ENCODE assay signal across 15 cellular contexts in genomic region chr1:190067592-190067991, GRCh38.
DNase-seq lines count a peak whose midpoint lies in the region; ATAC-seq, FAIRE-seq and TF ChIP-seq lines count a peak whose summit lies in the region.
"Had no signal": no experiment of that assay in that cellular context is flagged by ENCODE, and none has a peak within 500 bp of the region (broad histone marks: within the 10 kb centered on the region; RNA-seq: fewer than 3 reads in every experiment).

No MANE protein-coding gene starts in this region.

- H3K27ac ChIP-seq in A549: no peak overlapping the region
- H3K27ac ChIP-seq: adrenal gland had no signal

- WGBS in A549 (ENCODE audit: missing lambda C conversion rate): 4% methylated on average over 3 of the region's 3 CpGs

- peak in 1 of 2 experiments; percentile 33 for DNase-seq in A549 (ENCODE audit: low read depth in 1 of 2, low spot score in 1 of 2)
- DNase-seq in NCI-H526 treated with DMSO at 0.1 percent for 48 hours (lab: John Stamatoyannopoulos, UW): peak; percentile 75
- peak; percentile 84 for DNase-seq in epithelial cell of esophagus (ENCODE audit: low read depth)
- no peak for DNase-seq in naive thymus-derived CD8-positive, alpha-beta T cell
- no peak for DNase-seq in AG20443 (ENCODE audit: low spot score)
- no peak for DNase-seq in effector CD4-positive, alpha-beta T cell
- DNase-seq: adrenal gland; effector memory CD8-positive, alpha-beta T cell; NCI-H1092 treated with DMSO at 0.1 percent for 48 hours; NCI-H345; RPMI8226; stimulated activated naive CD8-positive, alpha-beta T cell treated with anti-CD3 and anti-CD28 coated beads, Interleukin-15, Interleukin-2, amounts not matched to agents 100 U/mL and 50 U/mL, for 24 hours had no signal

- H3K4me3 ChIP-seq in A549 (no peak overlapping the region), epithelial cell of esophagus (ENCODE audit: low read length) (no peak overlapping the region)
- H3K4me3 ChIP-seq: adrenal gland had no signal

- POLR2A ChIA-PET in A549 (lab: Yijun Ruan, JAX): interaction anchor here (0.6 kb wide), 1 partner anchor 47 kb away, joined by 4 read pairs; no protein-coding TSS in a partner anchor
- POLR2A ChIA-PET in naive thymus-derived CD8-positive, alpha-beta T cell (lab: Charles Lee): no interaction called here

- H3K4me2 ChIP-seq in A549: peak overlapping the region; percentile 34; the same call in 2 of the 3 replicates

- H3K4me1 Mint-ChIP-seq in naive thymus-derived CD8-positive, alpha-beta T cell: no peaks in the 10 kb centered on the region
- H3K4me1 Mint-ChIP-seq: B cell had no signal

- no peak for TF ChIP-seq CTCF in A549 (IDR thresholded peaks at IDR 0.05)
- no peak for TF ChIP-seq CTCF in epithelial cell of esophagus (IDR thresholded peaks at IDR 0.05; ENCODE audit: insufficient read depth, low read depth, low read length, missing control alignments)

- TF ChIP-seq RAD21 in A549 (conservative IDR thresholded peaks at IDR 0.05 in 1 of 2, IDR thresholded peaks at IDR 0.05 in 1 of 2): no peak

- no peak for TF ChIP-seq EP300 in A549 (IDR thresholded peaks at IDR 0.05)

- H3K27me3 Mint-ChIP-seq in naive thymus-derived CD8-positive, alpha-beta T cell: no peaks in the 10 kb centered on the region
- H3K27me3 Mint-ChIP-seq: B cell; effector memory CD8-positive, alpha-beta T cell had no signal

- no peak overlapping the region for H3K4me3 Mint-ChIP-seq in naive thymus-derived CD8-positive, alpha-beta T cell
- H3K4me3 Mint-ChIP-seq: B cell; effector memory CD8-positive, alpha-beta T cell had no signal

- FAIRE-seq in A549 (lab: Jason Lieb, UNC): no peak

- no peak for TF ChIP-seq POLR2A in A549 (IDR thresholded peaks at IDR 0.05; ENCODE audit: low read length)

- CTCF ChIA-PET in A549 (lab: Yijun Ruan, JAX): no interaction called here

- ATAC-seq in A549 (peak; percentile 64 to 67; a peak in 5 of 6 replicates), GM19463 (IDR thresholded peaks at IDR 0.05; ENCODE audit: unreplicated experiment) (peak; percentile 80)
- no peak for ATAC-seq in activated CD4-positive, CD25-positive, alpha-beta regulatory T cell treated with anti-CD3 and anti-CD28 coated beads, Interleukin-2, amount 50 U/mL, for 24 hours
- no peak for ATAC-seq in naive thymus-derived CD8-positive, alpha-beta T cell
- ATAC-seq: effector memory CD8-positive, alpha-beta T cell; stimulated activated naive CD8-positive, alpha-beta T cell treated with anti-CD3 and anti-CD28 coated beads, Interleukin-15, Interleukin-2, amounts not matched to agents 100 U/mL and 50 U/mL, for 24 hours had no signal

- H3K36me3 Mint-ChIP-seq in naive thymus-derived CD8-positive, alpha-beta T cell: no peaks in the 10 kb centered on the region

- H3K27ac Mint-ChIP-seq in naive thymus-derived CD8-positive, alpha-beta T cell: no peak overlapping the region
- H3K27ac Mint-ChIP-seq: B cell; effector memory CD8-positive, alpha-beta T cell had no signal

- H3K9me3 Mint-ChIP-seq in naive thymus-derived CD8-positive, alpha-beta T cell: peaks cover 5 to 25% (median 11%) of the 10 kb centered on the region in 9 donors

- H3K9me3 ChIP-seq in A549: no peaks in the 10 kb centered on the region
- H3K9me3 ChIP-seq: adrenal gland had no signal

- H3K4me1 ChIP-seq in A549: peaks cover 10% of the 10 kb centered on the region; the same call in 2 of the 3 replicates
- H3K4me1 ChIP-seq: adrenal gland had no signal

TF ChIP-seq in A549, 52 proteins besides CTCF, POLR2A, EP300 and RAD21:
- TF ChIP-seq FOSL2 (IDR thresholded peaks at IDR 0.05) (0 out of 2 replicates have a peak, but pooled peaks have one; percentile 13), FOSL2 (CRISPR knock-in tag; IDR thresholded peaks at IDR 0.05) (peak; percentile 37), CBX8 (IDR thresholded peaks at IDR 0.05) (no peak)

Comparison
In these comparisons a context has a peak if more than half of its experiments do, and no peak if none do; other contexts are left out.
1. ATAC-seq: peak in A549 (2 of 2) and GM19463 (single experiment); none in activated CD4-positive, CD25-positive, alpha-beta regulatory T cell treated with anti-CD3 and anti-CD28 coated beads, Interleukin-2, amount 50 U/mL, for 24 hours (0 of 2) and naive thymus-derived CD8-positive, alpha-beta T cell (0 of 2).
2. DNase-seq: peak in NCI-H526 treated with DMSO at 0.1 percent for 48 hours (single experiment) and epithelial cell of esophagus (single experiment); none in naive thymus-derived CD8-positive, alpha-beta T cell (0 of 10), AG20443 (single experiment) and effector CD4-positive, alpha-beta T cell (single experiment).